12 cellular contexts compared by ENCODE assay signal in genomic region chr5:135641329-135642178, GRCh38.
"Had no signal": no experiment of that assay in that cellular context is flagged by ENCODE, and none has a peak within 500 bp of the region (broad histone marks: within the 10 kb centered on the region; RNA-seq: fewer than 3 reads in every experiment).

No MANE protein-coding gene starts in this region.

- H3K27ac Mint-ChIP-seq: activated CD8-positive, alpha-beta T cell treated with anti-CD3 and anti-CD28 coated beads, Interleukin-2, amount 10 ng/mL, durations not matched to agents 7 days and 5 days; stimulated activated effector memory CD8-positive, alpha-beta T cell treated with anti-CD3 and anti-CD28 coated beads, Interleukin-12 subunit alpha, Interleukin-12 subunit beta, amount 100 ng/mL, for 72 hours; T-helper 1 cell treated with Interleukin-12 subunit alpha and Interleukin-12 subunit beta and Interleukin-4 antibody, amounts not matched to agents 30 μg/mL and 1 μg/mL, for 36 hours had no signal

- DNase-seq: activated CD4-positive, alpha-beta T cell treated with anti-CD3 and anti-CD28 coated beads for 48 hours; activated CD8-positive, alpha-beta T cell treated with anti-CD3 and anti-CD28 coated beads, Interleukin-2, amount 10 ng/mL, durations not matched to agents 7 days and 5 days; activated naive CD4-positive, alpha-beta T cell treated with Interleukin-2 at 50 U/mL for 16 hours; esophagus squamous epithelium; foreskin fibroblast; left lung; mesenchymal stem cell; pancreas; small intestine had no signal

- H3K36me3 Mint-ChIP-seq: stimulated activated effector memory CD8-positive, alpha-beta T cell treated with anti-CD3 and anti-CD28 coated beads, Interleukin-12 subunit alpha, Interleukin-12 subunit beta, amount 100 ng/mL, for 72 hours had no signal

- H3K4me1 Mint-ChIP-seq: neural crest cell; stimulated activated effector memory CD8-positive, alpha-beta T cell treated with anti-CD3 and anti-CD28 coated beads, Interleukin-12 subunit alpha, Interleukin-12 subunit beta, amount 100 ng/mL, for 72 hours had no signal

- ATAC-seq: activated CD8-positive, alpha-beta T cell treated with anti-CD3 and anti-CD28 coated beads, Interleukin-2, amount 10 ng/mL, durations not matched to agents 7 days and 5 days; left lung; pancreas had no signal

- H3K4me3 Mint-ChIP-seq: activated CD8-positive, alpha-beta T cell treated with anti-CD3 and anti-CD28 coated beads, Interleukin-2, amount 10 ng/mL, durations not matched to agents 7 days and 5 days; neural crest cell; stimulated activated effector memory CD8-positive, alpha-beta T cell treated with anti-CD3 and anti-CD28 coated beads, Interleukin-12 subunit alpha, Interleukin-12 subunit beta, amount 100 ng/mL, for 72 hours; T-helper 1 cell treated with Interleukin-12 subunit alpha and Interleukin-12 subunit beta and Interleukin-4 antibody, amounts not matched to agents 30 μg/mL and 1 μg/mL, for 36 hours had no signal

- H3K9me3 Mint-ChIP-seq: neural crest cell; stimulated activated effector memory CD8-positive, alpha-beta T cell treated with anti-CD3 and anti-CD28 coated beads, Interleukin-12 subunit alpha, Interleukin-12 subunit beta, amount 100 ng/mL, for 72 hours; T-helper 1 cell treated with Interleukin-12 subunit alpha and Interleukin-12 subunit beta and Interleukin-4 antibody, amounts not matched to agents 30 μg/mL and 1 μg/mL, for 36 hours had no signal
